ENCODE assay signal across 2 cellular contexts in the genomic region with DNA sequence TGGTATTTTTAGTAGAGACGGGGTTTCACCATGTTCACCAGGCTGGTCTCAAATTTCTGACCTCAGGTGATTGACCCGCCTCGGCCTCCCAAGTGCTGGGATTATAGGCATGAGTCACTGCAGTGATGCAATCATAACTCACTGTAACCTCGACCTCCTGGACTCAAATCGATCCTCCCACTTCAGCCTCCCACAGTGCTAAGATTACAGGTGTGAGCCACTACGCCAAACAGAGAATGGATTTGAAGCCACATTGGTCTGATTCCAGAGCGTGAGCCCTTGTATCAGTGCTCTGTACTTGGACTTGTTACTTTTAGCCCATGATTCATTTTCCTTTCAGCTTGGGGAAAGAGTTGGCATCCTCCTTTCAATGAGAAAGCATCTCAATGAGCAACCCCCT.
TF ChIP-seq lines count a peak whose summit lies in the region.

No MANE protein-coding gene starts in this region.

TF ChIP-seq in liver, 16 proteins besides CTCF, POLR2A, EP300 and RAD21 (continued from another document):
- TF ChIP-seq, protein P1, sequence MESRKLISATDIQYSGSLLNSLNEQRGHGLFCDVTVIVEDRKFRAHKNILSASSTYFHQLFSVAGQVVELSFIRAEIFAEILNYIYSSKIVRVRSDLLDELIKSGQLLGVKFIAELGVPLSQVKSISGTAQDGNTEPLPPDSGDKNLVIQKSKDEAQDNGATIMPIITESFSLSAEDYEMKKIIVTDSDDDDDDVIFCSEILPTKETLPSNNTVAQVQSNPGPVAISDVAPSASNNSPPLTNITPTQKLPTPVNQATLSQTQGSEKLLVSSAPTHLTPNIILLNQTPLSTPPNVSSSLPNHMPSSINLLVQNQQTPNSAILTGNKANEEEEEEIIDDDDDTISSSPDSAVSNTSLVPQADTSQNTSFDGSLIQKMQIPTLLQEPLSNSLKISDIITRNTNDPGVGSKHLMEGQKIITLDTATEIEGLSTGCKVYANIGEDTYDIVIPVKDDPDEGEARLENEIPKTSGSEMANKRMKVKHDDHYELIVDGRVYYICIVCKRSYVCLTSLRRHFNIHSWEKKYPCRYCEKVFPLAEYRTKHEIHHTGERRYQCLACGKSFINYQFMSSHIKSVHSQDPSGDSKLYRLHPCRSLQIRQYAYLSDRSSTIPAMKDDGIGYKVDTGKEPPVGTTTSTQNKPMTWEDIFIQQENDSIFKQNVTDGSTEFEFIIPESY (IDR thresholded peaks at IDR 0.05) = no peak
- TF ChIP-seq EGR1 (IDR thresholded peaks at IDR 0.05; ENCODE audit: low read depth in 2 of 2) (no peak), RXRA (IDR thresholded peaks at IDR 0.05) (peak; percentile 18 to 51), FOXA1 (IDR thresholded peaks at IDR 0.05) (no peak), SP1 (IDR thresholded peaks at IDR 0.05) (no peak), GABPA (IDR thresholded peaks at IDR 0.05 in 1 of 2, conservative IDR thresholded peaks at IDR 0.05 in 1 of 2) (no peak)
- TF ChIP-seq, protein P2, sequence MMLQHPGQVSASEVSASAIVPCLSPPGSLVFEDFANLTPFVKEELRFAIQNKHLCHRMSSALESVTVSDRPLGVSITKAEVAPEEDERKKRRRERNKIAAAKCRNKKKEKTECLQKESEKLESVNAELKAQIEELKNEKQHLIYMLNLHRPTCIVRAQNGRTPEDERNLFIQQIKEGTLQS (IDR thresholded peaks at IDR 0.05) = peak; percentile 23

TF ChIP-seq in GM23338, 12 proteins besides CTCF, POLR2A, EP300 and RAD21 (continued from another document):
- TF ChIP-seq, protein P3, sequence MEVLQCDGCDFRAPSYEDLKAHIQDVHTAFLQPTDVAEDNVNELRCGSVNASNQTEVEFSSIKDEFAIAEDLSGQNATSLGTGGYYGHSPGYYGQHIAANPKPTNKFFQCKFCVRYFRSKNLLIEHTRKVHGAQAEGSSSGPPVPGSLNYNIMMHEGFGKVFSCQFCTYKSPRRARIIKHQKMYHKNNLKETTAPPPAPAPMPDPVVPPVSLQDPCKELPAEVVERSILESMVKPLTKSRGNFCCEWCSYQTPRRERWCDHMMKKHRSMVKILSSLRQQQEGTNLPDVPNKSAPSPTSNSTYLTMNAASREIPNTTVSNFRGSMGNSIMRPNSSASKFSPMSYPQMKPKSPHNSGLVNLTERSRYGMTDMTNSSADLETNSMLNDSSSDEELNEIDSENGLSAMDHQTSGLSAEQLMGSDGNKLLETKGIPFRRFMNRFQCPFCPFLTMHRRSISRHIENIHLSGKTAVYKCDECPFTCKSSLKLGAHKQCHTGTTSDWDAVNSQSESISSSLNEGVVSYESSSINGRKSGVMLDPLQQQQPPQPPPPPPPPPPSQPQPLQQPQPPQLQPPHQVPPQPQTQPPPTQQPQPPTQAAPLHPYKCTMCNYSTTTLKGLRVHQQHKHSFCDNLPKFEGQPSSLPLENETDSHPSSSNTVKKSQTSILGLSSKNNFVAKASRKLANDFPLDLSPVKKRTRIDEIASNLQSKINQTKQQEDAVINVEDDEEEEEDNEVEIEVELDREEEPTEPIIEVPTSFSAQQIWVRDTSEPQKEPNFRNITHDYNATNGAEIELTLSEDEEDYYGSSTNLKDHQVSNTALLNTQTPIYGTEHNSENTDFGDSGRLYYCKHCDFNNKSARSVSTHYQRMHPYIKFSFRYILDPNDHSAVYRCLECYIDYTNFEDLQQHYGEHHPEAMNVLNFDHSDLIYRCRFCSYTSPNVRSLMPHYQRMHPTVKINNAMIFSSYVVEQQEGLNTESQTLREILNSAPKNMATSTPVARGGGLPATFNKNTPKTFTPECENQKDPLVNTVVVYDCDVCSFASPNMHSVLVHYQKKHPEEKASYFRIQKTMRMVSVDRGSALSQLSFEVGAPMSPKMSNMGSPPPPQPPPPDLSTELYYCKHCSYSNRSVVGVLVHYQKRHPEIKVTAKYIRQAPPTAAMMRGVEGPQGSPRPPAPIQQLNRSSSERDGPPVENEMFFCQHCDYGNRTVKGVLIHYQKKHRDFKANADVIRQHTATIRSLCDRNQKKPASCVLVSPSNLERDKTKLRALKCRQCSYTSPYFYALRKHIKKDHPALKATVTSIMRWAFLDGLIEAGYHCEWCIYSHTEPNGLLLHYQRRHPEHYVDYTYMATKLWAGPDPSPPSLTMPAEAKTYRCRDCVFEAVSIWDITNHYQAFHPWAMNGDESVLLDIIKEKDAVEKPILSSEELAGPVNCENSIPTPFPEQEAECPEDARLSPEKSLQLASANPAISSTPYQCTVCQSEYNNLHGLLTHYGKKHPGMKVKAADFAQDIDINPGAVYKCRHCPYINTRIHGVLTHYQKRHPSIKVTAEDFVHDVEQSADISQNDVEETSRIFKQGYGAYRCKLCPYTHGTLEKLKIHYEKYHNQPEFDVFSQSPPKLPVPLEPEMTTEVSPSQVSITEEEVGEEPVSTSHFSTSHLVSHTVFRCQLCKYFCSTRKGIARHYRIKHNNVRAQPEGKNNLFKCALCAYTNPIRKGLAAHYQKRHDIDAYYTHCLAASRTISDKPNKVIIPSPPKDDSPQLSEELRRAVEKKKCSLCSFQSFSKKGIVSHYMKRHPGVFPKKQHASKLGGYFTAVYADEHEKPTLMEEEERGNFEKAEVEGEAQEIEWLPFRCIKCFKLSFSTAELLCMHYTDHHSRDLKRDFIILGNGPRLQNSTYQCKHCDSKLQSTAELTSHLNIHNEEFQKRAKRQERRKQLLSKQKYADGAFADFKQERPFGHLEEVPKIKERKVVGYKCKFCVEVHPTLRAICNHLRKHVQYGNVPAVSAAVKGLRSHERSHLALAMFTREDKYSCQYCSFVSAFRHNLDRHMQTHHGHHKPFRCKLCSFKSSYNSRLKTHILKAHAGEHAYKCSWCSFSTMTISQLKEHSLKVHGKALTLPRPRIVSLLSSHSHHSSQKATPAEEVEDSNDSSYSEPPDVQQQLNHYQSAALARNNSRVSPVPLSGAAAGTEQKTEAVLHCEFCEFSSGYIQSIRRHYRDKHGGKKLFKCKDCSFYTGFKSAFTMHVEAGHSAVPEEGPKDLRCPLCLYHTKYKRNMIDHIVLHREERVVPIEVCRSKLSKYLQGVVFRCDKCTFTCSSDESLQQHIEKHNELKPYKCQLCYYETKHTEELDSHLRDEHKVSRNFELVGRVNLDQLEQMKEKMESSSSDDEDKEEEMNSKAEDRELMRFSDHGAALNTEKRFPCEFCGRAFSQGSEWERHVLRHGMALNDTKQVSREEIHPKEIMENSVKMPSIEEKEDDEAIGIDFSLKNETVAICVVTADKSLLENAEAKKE (CRISPR knock-in tag; IDR thresholded peaks at IDR 0.05) = no peak
- TF ChIP-seq NANOG (IDR thresholded peaks at IDR 0.05; ENCODE audit: borderline replicate concordance) = no peak
- TF ChIP-seq POLR2AphosphoS5 (IDR thresholded peaks at IDR 0.05; ENCODE audit: low read depth) = no peak
- no peak for TF ChIP-seq ZNF114 (CRISPR knock-in tag; IDR thresholded peaks at IDR 0.05)
- TF ChIP-seq, protein P4, sequence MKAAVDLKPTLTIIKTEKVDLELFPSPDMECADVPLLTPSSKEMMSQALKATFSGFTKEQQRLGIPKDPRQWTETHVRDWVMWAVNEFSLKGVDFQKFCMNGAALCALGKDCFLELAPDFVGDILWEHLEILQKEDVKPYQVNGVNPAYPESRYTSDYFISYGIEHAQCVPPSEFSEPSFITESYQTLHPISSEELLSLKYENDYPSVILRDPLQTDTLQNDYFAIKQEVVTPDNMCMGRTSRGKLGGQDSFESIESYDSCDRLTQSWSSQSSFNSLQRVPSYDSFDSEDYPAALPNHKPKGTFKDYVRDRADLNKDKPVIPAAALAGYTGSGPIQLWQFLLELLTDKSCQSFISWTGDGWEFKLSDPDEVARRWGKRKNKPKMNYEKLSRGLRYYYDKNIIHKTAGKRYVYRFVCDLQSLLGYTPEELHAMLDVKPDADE (IDR thresholded peaks at IDR 0.05) = no peak
- TF ChIP-seq JUNB (IDR thresholded peaks at IDR 0.05; ENCODE audit: unreplicated experiment) = no peak
- no peak for TF ChIP-seq CREB1 (CRISPR knock-in tag; IDR thresholded peaks at IDR 0.05; ENCODE audit: low read depth)
- no peak for TF ChIP-seq STAT1 (IDR thresholded peaks at IDR 0.05; ENCODE audit: unreplicated experiment)
- TF ChIP-seq EZH2phosphoT487 (IDR thresholded peaks at IDR 0.05; ENCODE audit: unreplicated experiment) = no peak
